ENCODE assay signal across 12 cellular contexts in the genomic region with DNA sequence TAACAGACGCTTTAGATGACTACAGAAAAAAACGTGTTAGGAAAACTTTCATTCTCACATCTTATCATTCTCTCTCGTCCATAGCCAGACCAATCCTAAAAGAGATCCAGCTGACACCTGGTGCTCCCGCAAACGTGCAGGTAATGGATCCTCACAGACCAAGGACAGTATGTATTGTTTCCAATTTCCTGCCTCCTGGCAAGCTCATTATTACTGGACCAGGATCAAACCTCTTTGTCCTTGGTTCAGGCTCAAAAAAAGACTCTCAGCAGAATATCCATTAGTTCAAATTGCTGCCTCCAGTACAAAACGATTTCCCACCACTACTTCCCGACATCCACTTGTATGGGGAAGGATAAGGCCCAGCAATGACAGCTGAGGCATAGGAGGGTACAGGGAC.
DNase-seq lines count a peak whose midpoint lies in the region; ATAC-seq and TF ChIP-seq lines count a peak whose summit lies in the region.
"Had no signal": no experiment of that assay in that cellular context is flagged by ENCODE, and none has a peak within 500 bp of the region (broad histone marks: within the 10 kb centered on the region; RNA-seq: fewer than 3 reads in every experiment).

No MANE protein-coding gene starts in this region.

- no peak for TF ChIP-seq POLR2A in adrenal gland (IDR thresholded peaks at IDR 0.05)

- intact Hi-C loops in Right ventricle myocardium inferior (cut with DNase I) (loop anchor here (2.0 to 10.0 kb wide), 3 partner anchors 23 to 89 kb away; no protein-coding TSS in a partner anchor), cardiac septum (cut with DNase I) (loop anchor here (2.0 to 5.0 kb wide), 3 partner anchors 23 to 86 kb away; partner anchors contain the start of gene SERINC5), adrenal gland (cut with DNase I) (no loop called here), upper lobe of right lung (cut with DNase I) (no loop called here)

- H3K27me3 ChIP-seq in adrenal gland (no peaks in the 10 kb centered on the region), mesenchymal stem cell (ENCODE audit: control insufficient read depth in 1 of 2, insufficient read depth in 1 of 2, low read length in 2 of 2) (no peaks in the 10 kb centered on the region), upper lobe of right lung (no peaks in the 10 kb centered on the region)
- H3K27me3 ChIP-seq: neutrophil had no signal

- ATAC-seq in Right ventricle myocardium inferior (peak; percentile 10), upper lobe of right lung (no peak), SK-N-SH treated with all-trans-retinoic acid at 6 μM for 48 hours (no peak), HG03457 (IDR thresholded peaks at IDR 0.05; ENCODE audit: unreplicated experiment) (no peak)

- H2AK5ac ChIP-seq in mesenchymal stem cell (ENCODE audit: low read length, severe bottlenecking): no peak overlapping the region

- H3K4ac ChIP-seq in mesenchymal stem cell (ENCODE audit: low read depth in 1 of 2, low read length in 2 of 2): no peak overlapping the region

- H2BK5ac ChIP-seq in mesenchymal stem cell (ENCODE audit: low read depth, low read length, poor library complexity, severe bottlenecking): peak overlapping the region; percentile 35

- H3K4me2 ChIP-seq in mesenchymal stem cell (ENCODE audit: low read length, poor library complexity, severe bottlenecking): peak overlapping the region; percentile 3

- H2BK15ac ChIP-seq in mesenchymal stem cell (ENCODE audit: low read depth, poor library complexity, severe bottlenecking): no peak overlapping the region

- H3K18ac ChIP-seq in mesenchymal stem cell (ENCODE audit: low read depth in 1 of 2, low read length in 2 of 2): peak overlapping the region in 1 of 2 experiments; percentile 70

- H3K4me3 ChIP-seq in adrenal gland: no peak overlapping the region
- no peak overlapping the region for H3K4me3 ChIP-seq in mesenchymal stem cell (ENCODE audit: insufficient read depth in 1 of 2, low read depth in 1 of 2, low read length in 2 of 2)
- no peak overlapping the region for H3K4me3 ChIP-seq in upper lobe of right lung

- H2AFZ ChIP-seq in mesenchymal stem cell (ENCODE audit: low read depth, low read length): peak overlapping the region; percentile 39

- DNase-seq in Right ventricle myocardium inferior (ENCODE audit: missing footprints): no peak
- no peak for DNase-seq in cardiac septum (ENCODE audit: low spot score)
- DNase-seq in adrenal gland: no peak
- DNase-seq in mesenchymal stem cell: no peak
- DNase-seq in upper lobe of right lung: no peak
- no peak for DNase-seq in AG08396 (ENCODE audit: low spot score)
- DNase-seq: Calu3, Kasumi-1 had no signal

- no peaks in the 10 kb centered on the region for H3K9me3 ChIP-seq in adrenal gland (replicated peaks in 1 of 3)
- H3K9me3 ChIP-seq in mesenchymal stem cell (ENCODE audit: control insufficient read depth, low read length): no peaks in the 10 kb centered on the region
- no peaks in the 10 kb centered on the region for H3K9me3 ChIP-seq in upper lobe of right lung
- H3K9me3 ChIP-seq: neutrophil, thoracic aorta had no signal

- H3K9ac ChIP-seq in mesenchymal stem cell (ENCODE audit: low read length): no peak overlapping the region

- H3K79me1 ChIP-seq in mesenchymal stem cell (replicated peaks; ENCODE audit: low read length, poor library complexity, severe bottlenecking): peaks cover 29% of the 10 kb centered on the region

- WGBS in adrenal gland, 4 donors: 13 to 21% (median 17%) methylated on average over 7 of the region's 7 CpGs
- 61% methylated on average over 6 of the region's 7 CpGs for WGBS in mesenchymal stem cell

- H3K36me3 ChIP-seq in adrenal gland (replicated peaks in 1 of 2) (no peaks in the 10 kb centered on the region), mesenchymal stem cell (ENCODE audit: control insufficient read depth in 1 of 2, insufficient read depth in 2 of 2, low read depth in 1 of 2, low read length in 2 of 2) (no peaks in the 10 kb centered on the region), upper lobe of right lung (no peaks in the 10 kb centered on the region)
- H3K36me3 ChIP-seq: neutrophil, thoracic aorta had no signal

- H2BK120ac ChIP-seq in mesenchymal stem cell (ENCODE audit: low read depth, low read length): no peak overlapping the region

- H3K27ac ChIP-seq in adrenal gland (peak overlapping the region in 4 of 5 donors; percentile 57 to 88 (median 80)), mesenchymal stem cell (ENCODE audit: low read length, poor library complexity, severe bottlenecking) (no peak overlapping the region), upper lobe of right lung (peak overlapping the region; percentile 49)
- H3K27ac ChIP-seq: neutrophil had no signal

- H3K4me1 ChIP-seq in adrenal gland (replicated peaks in 1 of 2) (peaks cover 43 to 64% of the 10 kb centered on the region in 2 donors), mesenchymal stem cell (ENCODE audit: control insufficient read depth, insufficient read depth, low read depth, low read length) (peaks cover 5% of the 10 kb centered on the region), upper lobe of right lung (peaks cover 38% of the 10 kb centered on the region)

- no peak overlapping the region for H4K91ac ChIP-seq in mesenchymal stem cell (ENCODE audit: low read length)

- peak overlapping the region in 1 of 2 experiments; percentile 72 for H2BK12ac ChIP-seq in mesenchymal stem cell (ENCODE audit: low read length in 2 of 2)

- H4K8ac ChIP-seq in mesenchymal stem cell (ENCODE audit: low read length): no peak overlapping the region

- peak overlapping the region in 1 of 2 experiments; percentile 60 for H3K14ac ChIP-seq in mesenchymal stem cell (ENCODE audit: low read length in 2 of 2)

- no peak overlapping the region for H3K23ac ChIP-seq in mesenchymal stem cell (ENCODE audit: low read length in 2 of 2)

- TF ChIP-seq CTCF in adrenal gland (IDR thresholded peaks at IDR 0.05): no peak
- TF ChIP-seq CTCF in upper lobe of right lung (IDR thresholded peaks at IDR 0.05): no peak

TF ChIP-seq in SK-N-SH treated with all-trans-retinoic acid at 6 μM for 48 hours, 23 proteins besides CTCF, POLR2A, EP300 and RAD21:
- no peak for TF ChIP-seq PPARA (CRISPR knock-in tag; IDR thresholded peaks at IDR 0.05; ENCODE audit: borderline replicate concordance)
- no peak for TF ChIP-seq ESRRG (CRISPR knock-in tag; IDR thresholded peaks at IDR 0.05)
- no peak for TF ChIP-seq ZNF565 (CRISPR knock-in tag; conservative IDR thresholded peaks at IDR 0.05; ENCODE audit: low read depth)
- TF ChIP-seq, protein P1, sequence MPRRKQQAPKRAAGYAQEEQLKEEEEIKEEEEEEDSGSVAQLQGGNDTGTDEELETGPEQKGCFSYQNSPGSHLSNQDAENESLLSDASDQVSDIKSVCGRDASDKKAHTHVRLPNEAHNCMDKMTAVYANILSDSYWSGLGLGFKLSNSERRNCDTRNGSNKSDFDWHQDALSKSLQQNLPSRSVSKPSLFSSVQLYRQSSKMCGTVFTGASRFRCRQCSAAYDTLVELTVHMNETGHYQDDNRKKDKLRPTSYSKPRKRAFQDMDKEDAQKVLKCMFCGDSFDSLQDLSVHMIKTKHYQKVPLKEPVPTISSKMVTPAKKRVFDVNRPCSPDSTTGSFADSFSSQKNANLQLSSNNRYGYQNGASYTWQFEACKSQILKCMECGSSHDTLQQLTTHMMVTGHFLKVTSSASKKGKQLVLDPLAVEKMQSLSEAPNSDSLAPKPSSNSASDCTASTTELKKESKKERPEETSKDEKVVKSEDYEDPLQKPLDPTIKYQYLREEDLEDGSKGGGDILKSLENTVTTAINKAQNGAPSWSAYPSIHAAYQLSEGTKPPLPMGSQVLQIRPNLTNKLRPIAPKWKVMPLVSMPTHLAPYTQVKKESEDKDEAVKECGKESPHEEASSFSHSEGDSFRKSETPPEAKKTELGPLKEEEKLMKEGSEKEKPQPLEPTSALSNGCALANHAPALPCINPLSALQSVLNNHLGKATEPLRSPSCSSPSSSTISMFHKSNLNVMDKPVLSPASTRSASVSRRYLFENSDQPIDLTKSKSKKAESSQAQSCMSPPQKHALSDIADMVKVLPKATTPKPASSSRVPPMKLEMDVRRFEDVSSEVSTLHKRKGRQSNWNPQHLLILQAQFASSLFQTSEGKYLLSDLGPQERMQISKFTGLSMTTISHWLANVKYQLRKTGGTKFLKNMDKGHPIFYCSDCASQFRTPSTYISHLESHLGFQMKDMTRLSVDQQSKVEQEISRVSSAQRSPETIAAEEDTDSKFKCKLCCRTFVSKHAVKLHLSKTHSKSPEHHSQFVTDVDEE (CRISPR knock-in tag; IDR thresholded peaks at IDR 0.05): no peak
- no peak for TF ChIP-seq PATZ1 (CRISPR knock-in tag; IDR thresholded peaks at IDR 0.05; ENCODE audit: borderline replicate concordance)

Comparison
In these comparisons a context has a peak if more than half of its experiments do, and no peak if none do; other contexts are left out.
1. intact Hi-C loops: an anchor here in Right ventricle myocardium inferior (2.0 to 10.0 kb wide) and cardiac septum (2.0 to 5.0 kb wide); none called in adrenal gland and upper lobe of right lung.